Comparison of ENCODE assay signal across 8 cellular contexts in genomic region chr7:76960398-76960986, GRCh38.
A peak's percentile ranks its signal among the peaks of the same experiment; 100 is the strongest.
DNase-seq lines count a peak whose midpoint lies in the region; ATAC-seq and TF ChIP-seq lines count a peak whose summit lies in the region.
"Not testable (repeated sequence)": the region's sequence is repeated elsewhere in the genome, so short reads cannot be mapped to it uniquely, and the experiment has no call there.

No MANE protein-coding gene starts in this region.

- not testable (repeated sequence) for DNase-seq in Right ventricle myocardium superior, lower lobe of right lung, upper lobe of right lung

- not testable (repeated sequence) for H3K27ac ChIP-seq in lower lobe of right lung, upper lobe of right lung

- ATAC-seq in GM19023 (IDR thresholded peaks at IDR 0.05; ENCODE audit: unreplicated experiment) (peak; percentile 2), GM21515 (IDR thresholded peaks at IDR 0.05; ENCODE audit: unreplicated experiment) (peak; percentile 24), HG02852 (IDR thresholded peaks at IDR 0.05; ENCODE audit: unreplicated experiment) (peak; percentile 3), HG03280 (IDR thresholded peaks at IDR 0.05; ENCODE audit: unreplicated experiment) (peak; percentile 16), SK-N-SH treated with all-trans-retinoic acid at 6 μM for 48 hours (peak; percentile 59), Right ventricle myocardium superior (ENCODE audit: poor library complexity) (peak; percentile 56), lower lobe of right lung (peak; percentile 53 to 67), upper lobe of right lung (peak; percentile 45)

- H3K36me3 ChIP-seq in lower lobe of right lung, upper lobe of right lung: not testable (repeated sequence)

- not testable (repeated sequence) for TF ChIP-seq CTCF in lower lobe of right lung (IDR thresholded peaks at IDR 0.05); upper lobe of right lung (IDR thresholded peaks at IDR 0.05)

- not testable (repeated sequence) for H3K4me1 ChIP-seq in lower lobe of right lung, upper lobe of right lung

- H3K4me3 ChIP-seq in lower lobe of right lung, upper lobe of right lung: not testable (repeated sequence)

- not testable (repeated sequence) for H3K27me3 ChIP-seq in lower lobe of right lung (ENCODE audit: low read depth); upper lobe of right lung

- not testable (repeated sequence) for H3K9me3 ChIP-seq in lower lobe of right lung, upper lobe of right lung

- intact Hi-C loops in Right ventricle myocardium superior (cut with DNase I); lower lobe of right lung (cut with DNase I); upper lobe of right lung (cut with DNase I): not testable (repeated sequence)

Comparison
In these comparisons a context has a peak if more than half of its experiments do, and no peak if none do; other contexts are left out.
1. ATAC-seq: peak in every context shown above with its lines; median percentile 60 in lower lobe of right lung; 59 in SK-N-SH treated with all-trans-retinoic acid at 6 μM for 48 hours; 56 in Right ventricle myocardium superior; 45 in upper lobe of right lung; 24 in GM21515; 16 in HG03280; 3 in HG02852; 2 in GM19023.